ENCODE assay signal across 20 cellular contexts in the genomic region with DNA sequence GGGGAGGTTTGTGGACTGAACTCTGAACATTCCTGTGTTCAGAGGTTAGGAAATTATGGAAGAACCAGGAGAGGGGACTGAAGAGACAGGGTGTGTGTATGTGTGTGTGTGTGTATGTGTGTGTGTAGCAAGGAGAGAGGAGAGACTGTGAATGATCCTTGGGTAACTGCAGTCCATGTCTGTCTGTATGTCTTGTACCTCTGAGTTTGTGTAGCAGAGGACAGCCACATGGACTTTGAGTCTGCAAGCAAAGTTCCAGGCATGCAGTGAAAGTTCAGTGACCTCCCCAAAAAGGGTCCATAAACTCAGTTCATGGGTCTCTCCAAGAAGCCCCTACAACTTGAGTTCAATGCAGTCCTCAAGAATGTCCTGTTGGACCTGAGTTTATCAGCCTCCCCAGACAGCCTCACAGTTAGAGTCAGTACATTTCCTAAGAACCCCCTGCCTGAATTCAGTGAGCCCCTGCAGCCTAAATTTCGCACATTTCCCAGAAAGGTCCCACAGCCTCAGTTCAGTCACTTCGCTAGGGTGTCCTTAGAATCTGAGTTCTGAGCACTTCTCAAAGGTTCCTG. TPM values are rescaled to one million over a fixed set of nuclear protein-coding genes. Genes with fewer than 3 reads are reported as not detected.
DNase-seq lines count a peak whose midpoint lies in the region; ATAC-seq lines count a peak whose summit lies in the region.
"Had no signal": no experiment of that assay in that cellular context is flagged by ENCODE, and none has a peak within 500 bp of the region (broad histone marks: within the 10 kb centered on the region; RNA-seq: fewer than 3 reads in every experiment).

No MANE protein-coding gene starts in this region.

- H3K36me3 Mint-ChIP-seq in activated naive CD8-positive, alpha-beta T cell, result no peaks in the 10 kb centered on the region
- no peaks in the 10 kb centered on the region for H3K36me3 Mint-ChIP-seq in activated naive CD8-positive, alpha-beta T cell treated with anti-CD3 and anti-CD28 coated beads, Interleukin-2, amount 50 U/mL, for 24 hours (ENCODE audit: low read depth)
- H3K36me3 Mint-ChIP-seq in central memory CD8-positive, alpha-beta T cell (ENCODE audit: insufficient read depth), result no peaks in the 10 kb centered on the region
- H3K36me3 Mint-ChIP-seq in naive B cell, result no peaks in the 10 kb centered on the region
- H3K36me3 Mint-ChIP-seq: CD8-positive, alpha-beta T cell had no signal

- DNase-seq in activated naive CD8-positive, alpha-beta T cell treated with anti-CD3 and anti-CD28 coated beads, Interleukin-2, amount 50 U/mL, for 24 hours, result no peak
- no peak for DNase-seq in central memory CD8-positive, alpha-beta T cell (ENCODE audit: low spot score in 2 of 2)
- DNase-seq in naive B cell (no peak), dermis blood vessel endothelial cell (no peak), HUDEP-2 (lab: John Stamatoyannopoulos, UW; ENCODE audit: unreplicated experiment in 76 of 76) (no peak)
- DNase-seq: BE2C; CD8-positive, alpha-beta T cell; GM23248; H9; IMR-90; NCI-H1092 treated with DMSO at 0.1 percent for 48 hours; NCI-H1436 treated with DMSO at 0.1 percent for 48 hours; NCI-H1930; NCI-H2227 treated with DMSO at 0.1 percent for 48 hours; NCI-H524; NCI-H82 had no signal

- no peaks in the 10 kb centered on the region for H3K27me3 Mint-ChIP-seq in activated naive CD8-positive, alpha-beta T cell
- H3K27me3 Mint-ChIP-seq in activated naive CD8-positive, alpha-beta T cell treated with anti-CD3 and anti-CD28 coated beads, Interleukin-2, amount 50 U/mL, for 24 hours, result no peaks in the 10 kb centered on the region
- H3K27me3 Mint-ChIP-seq in central memory CD8-positive, alpha-beta T cell, result no peaks in the 10 kb centered on the region
- H3K27me3 Mint-ChIP-seq in naive B cell, result no peaks in the 10 kb centered on the region

- H3K4me1 Mint-ChIP-seq in activated naive CD8-positive, alpha-beta T cell (ENCODE audit: low read depth), result peaks cover 44% of the 10 kb centered on the region
- peaks cover 40% of the 10 kb centered on the region for H3K4me1 Mint-ChIP-seq in activated naive CD8-positive, alpha-beta T cell treated with anti-CD3 and anti-CD28 coated beads, Interleukin-2, amount 50 U/mL, for 24 hours
- H3K4me1 Mint-ChIP-seq in central memory CD8-positive, alpha-beta T cell, result peaks cover 20% of the 10 kb centered on the region
- H3K4me1 Mint-ChIP-seq in naive B cell, result peaks cover 38 to 49% (median 42%) of the 10 kb centered on the region in 3 donors

- peak overlapping the region; percentile 3 for H3K27ac Mint-ChIP-seq in activated naive CD8-positive, alpha-beta T cell
- H3K27ac Mint-ChIP-seq in activated naive CD8-positive, alpha-beta T cell treated with anti-CD3 and anti-CD28 coated beads, Interleukin-2, amount 50 U/mL, for 24 hours, result no peak overlapping the region
- peak overlapping the region; percentile 7 for H3K27ac Mint-ChIP-seq in central memory CD8-positive, alpha-beta T cell (ENCODE audit: low read depth)
- peak overlapping the region in 4 of 6 donors; percentile 25 to 81 (median 30) for H3K27ac Mint-ChIP-seq in naive B cell

- no peak for ATAC-seq in activated naive CD8-positive, alpha-beta T cell treated with anti-CD3 and anti-CD28 coated beads, Interleukin-2, amount 50 U/mL, for 24 hours
- no peak for ATAC-seq in central memory CD8-positive, alpha-beta T cell (replicated peaks; ENCODE audit: extremely low read depth, poor library complexity, severe bottlenecking)
- no peak for ATAC-seq in naive B cell (ENCODE audit: low read depth in 2 of 2)
- ATAC-seq in HG02852 (IDR thresholded peaks at IDR 0.05; ENCODE audit: unreplicated experiment), result no peak
- ATAC-seq: A549; CD8-positive, alpha-beta T cell; Panc1 had no signal

- no peaks in the 10 kb centered on the region for H3K9me3 Mint-ChIP-seq in activated naive CD8-positive, alpha-beta T cell (ENCODE audit: low read depth)
- no peaks in the 10 kb centered on the region for H3K9me3 Mint-ChIP-seq in activated naive CD8-positive, alpha-beta T cell treated with anti-CD3 and anti-CD28 coated beads, Interleukin-2, amount 50 U/mL, for 24 hours
- no peaks in the 10 kb centered on the region for H3K9me3 Mint-ChIP-seq in central memory CD8-positive, alpha-beta T cell
- no peaks in the 10 kb centered on the region for H3K9me3 Mint-ChIP-seq in naive B cell
- H3K9me3 Mint-ChIP-seq: CD8-positive, alpha-beta T cell; H9 had no signal

- H3K4me3 Mint-ChIP-seq in activated naive CD8-positive, alpha-beta T cell, result no peak overlapping the region
- no peak overlapping the region for H3K4me3 Mint-ChIP-seq in activated naive CD8-positive, alpha-beta T cell treated with anti-CD3 and anti-CD28 coated beads, Interleukin-2, amount 50 U/mL, for 24 hours
- H3K4me3 Mint-ChIP-seq in central memory CD8-positive, alpha-beta T cell, result no peak overlapping the region
- H3K4me3 Mint-ChIP-seq in naive B cell, result no peak overlapping the region
- H3K4me3 Mint-ChIP-seq: CD8-positive, alpha-beta T cell; H9 had no signal

RNA-seq across cellular contexts. Expression of gene HERC1, which starts 28.3 kb away (rescaled TPM):
- 10 to 100 TPM; 15.8 to 40.7 (median 31.7) TPM for polyA plus RNA-seq in naive B cell (ENCODE audit: low read depth in 6 of 6)
- 327 and 331 TPM in 2 replicates for total RNA-seq in dermis blood vessel endothelial cell
